Comparison of ENCODE assay signal across 8 cellular contexts in the genomic region with DNA sequence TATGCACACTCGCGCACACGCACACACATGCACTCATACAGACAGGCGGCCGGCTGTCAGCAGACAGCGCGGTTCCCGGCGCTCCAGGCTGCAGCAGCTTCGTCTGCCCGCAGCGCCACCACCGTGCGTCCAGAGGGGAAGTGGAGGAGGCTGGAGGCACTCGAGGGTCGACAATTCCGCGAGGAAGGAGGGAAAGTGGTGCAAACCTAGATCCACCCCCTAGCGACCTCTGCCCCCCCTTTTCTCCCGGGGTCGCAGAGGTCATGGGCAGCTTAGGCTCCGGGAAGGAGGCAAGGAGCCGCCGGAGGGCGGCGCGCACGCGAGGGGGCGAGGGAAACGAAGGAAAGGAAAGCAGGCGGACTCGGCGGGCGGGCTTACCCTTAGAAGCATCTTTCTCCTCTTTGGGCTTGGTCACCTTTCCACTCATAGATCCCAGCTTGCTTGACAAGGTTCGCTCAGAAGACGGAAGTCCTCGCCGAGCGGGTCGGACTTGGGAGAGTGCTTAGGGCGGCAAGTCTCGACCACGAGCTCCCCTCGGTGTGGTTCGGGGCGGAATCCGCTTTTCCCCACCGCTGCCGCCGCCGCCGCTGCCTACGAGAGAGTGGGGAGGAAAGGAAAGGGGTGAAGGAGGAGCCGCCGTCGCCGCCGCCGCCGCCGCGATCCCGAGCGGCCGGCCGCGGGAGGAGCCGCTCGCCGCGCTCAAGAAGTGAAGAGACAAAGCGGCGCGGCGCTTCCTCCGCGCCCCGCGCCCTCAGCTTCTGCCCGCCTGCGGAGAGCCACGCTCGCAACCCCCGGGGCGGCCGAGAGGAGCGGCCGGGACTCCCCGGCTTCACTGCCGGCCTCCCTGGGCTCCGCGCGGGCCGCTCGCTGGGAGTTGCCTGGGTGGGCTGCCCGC.
DNase-seq lines count a peak whose midpoint lies in the region; ATAC-seq and TF ChIP-seq lines count a peak whose summit lies in the region.

No MANE protein-coding gene starts in this region.

- no peak for TF ChIP-seq EP300 in gastroesophageal sphincter (IDR thresholded peaks at IDR 0.05)

- intact Hi-C loops in prostate gland (cut with DNase I) = loop anchor here (10.0 kb wide), 1 partner anchor 349 kb away; no protein-coding TSS in a partner anchor

- TF ChIP-seq POLR2A in gastroesophageal sphincter (IDR thresholded peaks at IDR 0.05) (no peak), prostate gland (IDR thresholded peaks at IDR 0.05) (no peak)

- H3K4me1 ChIP-seq in gastroesophageal sphincter = peaks cover 0 to 9% (median 0%) of the 10 kb centered on the region in 3 donors
- H3K4me1 ChIP-seq in prostate gland (replicated peaks) = no peaks in the 10 kb centered on the region

- TF ChIP-seq CTCF in gastroesophageal sphincter (IDR thresholded peaks at IDR 0.05) (peak in 1 of 4 experiments; percentile 20), prostate gland (IDR thresholded peaks at IDR 0.05) (peak in 1 of 4 experiments; percentile 11)

- peak overlapping the region in 3 of 4 donors; percentile 67 to 73 (median 72) for H3K27ac ChIP-seq in gastroesophageal sphincter
- H3K27ac ChIP-seq in prostate gland = peak overlapping the region; percentile 88

- H3K27me3 ChIP-seq in gastroesophageal sphincter = peaks cover 25% of the 10 kb centered on the region
- H3K27me3 ChIP-seq in prostate gland (replicated peaks; ENCODE audit: insufficient read depth) = no peaks in the 10 kb centered on the region

- WGBS in gastroesophageal sphincter (ENCODE audit: low coverage in 1 of 2), 2 donors = 0 to 9% methylated on average over 1 to 18 of the region's 97 CpGs
- WGBS in prostate gland = under 1% methylated on average over 41 of the region's 97 CpGs

- peak; percentile 29 for ATAC-seq in gastroesophageal sphincter

- in situ Hi-C loops in G401 (cut with HindIII; ENCODE audit: low sequenced_read_pairs) = no loop called here

- H3K36me3 ChIP-seq in gastroesophageal sphincter = no peaks in the 10 kb centered on the region
- H3K36me3 ChIP-seq in prostate gland = no peaks in the 10 kb centered on the region

- no peaks in the 10 kb centered on the region for H3K9me3 ChIP-seq in gastroesophageal sphincter
- H3K9me3 ChIP-seq in prostate gland = no peaks in the 10 kb centered on the region

- peak; percentile 59 for DNase-seq in RPMI8226
- DNase-seq in prostate gland (ENCODE audit: low spot score) = peak; percentile 12
- DNase-seq in LoVo (ENCODE audit: low spot score) = no peak
- no peak for DNase-seq in G401 (ENCODE audit: low spot score)
- no peak for DNase-seq in activated effector memory CD4-positive, alpha-beta T cell treated with Interleukin-2 at 50 U/mL for 16 hours
- no peak for DNase-seq in C1 segment of cervical spinal cord (lab: John Stamatoyannopoulos, UW)

- peak overlapping the region; percentile 45 for H3K4me3 ChIP-seq in GM08714 (ENCODE audit: low read length)
- H3K4me3 ChIP-seq in gastroesophageal sphincter = peak overlapping the region; percentile 34 to 57
- H3K4me3 ChIP-seq in prostate gland = peak overlapping the region; percentile 45 to 46

Comparison
In these comparisons a context has a peak if more than half of its experiments do, and no peak if none do; other contexts are left out.
1. DNase-seq: peak in RPMI8226 (single experiment) and prostate gland (single experiment); none in LoVo (single experiment), G401 (single experiment), activated effector memory CD4-positive, alpha-beta T cell treated with Interleukin-2 at 50 U/mL for 16 hours (single experiment) and C1 segment of cervical spinal cord (0 of 14).
2. Peak in every context shown above with its lines, with median percentiles within 50 percentile points of each other: H3K4me3 ChIP-seq.